Comparison of ENCODE assay signal across 20 cellular contexts in the genomic region with DNA sequence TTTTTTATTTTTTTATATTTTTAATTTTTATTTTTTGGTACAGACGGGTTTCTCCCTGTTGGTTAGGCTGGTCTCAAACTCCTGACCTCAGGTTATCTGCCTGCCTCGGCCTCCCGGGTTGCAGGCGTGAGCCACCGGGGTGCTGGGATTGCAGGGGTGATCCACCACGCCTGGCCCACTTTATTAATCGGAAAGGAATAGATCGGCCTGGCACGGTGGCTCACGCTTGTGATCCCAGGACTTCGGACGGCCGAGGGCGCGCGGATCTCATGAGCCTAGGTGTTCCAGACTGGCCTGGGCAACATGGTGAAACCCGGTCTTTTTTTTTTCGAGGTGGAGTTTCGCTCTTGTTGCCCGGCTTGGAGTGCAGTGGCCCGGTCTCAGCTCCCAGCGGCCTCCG.
"Had no signal": no experiment of that assay in that cellular context is flagged by ENCODE, and none has a peak within 500 bp of the region (broad histone marks: within the 10 kb centered on the region; RNA-seq: fewer than 3 reads in every experiment).

No MANE protein-coding gene starts in this region.

- DNase-seq: stimulated activated CD4-positive, alpha-beta T cell treated with anti-CD3 and anti-CD28 coated beads, Interleukin-2, amount 100 ng/mL, for 48 hours; stimulated activated CD4-positive, alpha-beta T cell treated with anti-CD3 and anti-CD28 coated beads, Interleukin-4, amount 100 ng/mL, for 1 hour; stimulated activated CD4-positive, alpha-beta T cell treated with anti-CD3 and anti-CD28 coated beads, Interleukin-4, amount 100 ng/mL, for 24 hours; stimulated activated CD4-positive, alpha-beta T cell treated with anti-CD3 and anti-CD28 coated beads, Interleukin-4, amount 100 ng/mL, for 4 hours; stimulated activated CD8-positive, alpha-beta memory T cell treated with anti-CD3 and anti-CD28 coated beads, Interleukin-4, amount 100 ng/mL, for 48 hours; stimulated activated naive B cell treated with anti-CD40 and anti-IgM and Interleukin-4, amounts not matched to agents 10 μg/mL and 1 μg/mL and 100 μg/mL, for 72 hours; stimulated activated naive CD4-positive, alpha-beta T cell; stimulated activated naive CD4-positive, alpha-beta T cell treated with Interleukin-2 at 50 U/mL for 16 hours; stimulated activated naive CD8-positive, alpha-beta T cell treated with anti-CD3 and anti-CD28 coated beads, Interleukin-15, amount 100 ng/mL, for 72 hours; stimulated activated naive CD8-positive, alpha-beta T cell treated with anti-CD3 and anti-CD28 coated beads, Interleukin-15, Interleukin-2, amounts not matched to agents 100 U/mL and 50 U/mL, for 24 hours; stomach; substantia nigra; testis; thyroid gland; tibial artery; transverse colon; trophoblast cell; upper lobe of left lung; upper lobe of right lung; uterus had no signal
